In the genomic region with DNA sequence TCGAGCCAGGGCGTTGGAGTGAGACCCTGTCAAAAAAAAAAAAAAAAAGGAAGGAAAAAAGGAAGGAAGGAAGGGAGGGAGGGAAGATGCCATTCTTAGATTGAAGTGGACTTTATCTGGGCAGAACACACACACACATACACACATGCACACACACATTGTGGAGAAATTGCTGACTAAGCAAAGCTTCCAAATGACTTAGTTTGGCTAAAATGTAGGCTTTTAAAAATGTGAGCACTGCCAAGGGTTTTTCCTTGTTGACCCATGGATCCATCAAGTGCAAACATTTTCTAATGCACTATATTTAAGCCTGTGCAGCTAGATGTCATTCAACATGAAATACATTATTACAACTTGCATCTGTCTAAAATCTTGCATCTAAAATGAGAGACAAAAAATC, we compare ENCODE assay signal across 2 cellular contexts.
TF ChIP-seq lines count a peak whose summit lies in the region.

No MANE protein-coding gene starts in this region.

TF ChIP-seq in K562, 482 proteins besides CTCF, POLR2A, EP300 and RAD21 (continued from another document):
- TF ChIP-seq ARID1B (IDR thresholded peaks at IDR 0.05) (0 out of 2 replicates have a peak, but pooled peaks have one; percentile 17), RCOR1 (IDR thresholded peaks at IDR 0.05; ENCODE audit: borderline replicate concordance in 1 of 2, low read depth in 2 of 2, low read length in 2 of 2) (no peak), MAFG (tag; conservative IDR thresholded peaks at IDR 0.05) (peak; percentile 99), MAFF (IDR thresholded peaks at IDR 0.05; ENCODE audit: low read length) (peak; percentile 99), ZSCAN29 (IDR thresholded peaks at IDR 0.05) (no peak), MAFK (IDR thresholded peaks at IDR 0.05; ENCODE audit: low read length) (peak; percentile 99), SRSF7 (optimal IDR thresholded peaks at IDR 0.05; ENCODE audit: low read depth, low read length) (no peak)
- TF ChIP-seq, protein P1, sequence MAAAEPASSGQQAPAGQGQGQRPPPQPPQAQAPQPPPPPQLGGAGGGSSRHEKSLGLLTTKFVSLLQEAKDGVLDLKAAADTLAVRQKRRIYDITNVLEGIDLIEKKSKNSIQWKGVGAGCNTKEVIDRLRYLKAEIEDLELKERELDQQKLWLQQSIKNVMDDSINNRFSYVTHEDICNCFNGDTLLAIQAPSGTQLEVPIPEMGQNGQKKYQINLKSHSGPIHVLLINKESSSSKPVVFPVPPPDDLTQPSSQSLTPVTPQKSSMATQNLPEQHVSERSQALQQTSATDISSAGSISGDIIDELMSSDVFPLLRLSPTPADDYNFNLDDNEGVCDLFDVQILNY (CRISPR knock-in tag; IDR thresholded peaks at IDR 0.05): no peak
- TF ChIP-seq, protein P2, sequence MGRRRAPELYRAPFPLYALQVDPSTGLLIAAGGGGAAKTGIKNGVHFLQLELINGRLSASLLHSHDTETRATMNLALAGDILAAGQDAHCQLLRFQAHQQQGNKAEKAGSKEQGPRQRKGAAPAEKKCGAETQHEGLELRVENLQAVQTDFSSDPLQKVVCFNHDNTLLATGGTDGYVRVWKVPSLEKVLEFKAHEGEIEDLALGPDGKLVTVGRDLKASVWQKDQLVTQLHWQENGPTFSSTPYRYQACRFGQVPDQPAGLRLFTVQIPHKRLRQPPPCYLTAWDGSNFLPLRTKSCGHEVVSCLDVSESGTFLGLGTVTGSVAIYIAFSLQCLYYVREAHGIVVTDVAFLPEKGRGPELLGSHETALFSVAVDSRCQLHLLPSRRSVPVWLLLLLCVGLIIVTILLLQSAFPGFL (CRISPR knock-in tag; IDR thresholded peaks at IDR 0.05): no peak

TF ChIP-seq in HepG2, 621 proteins besides CTCF, POLR2A, EP300 and RAD21 (continued from another document and continues in another):
- TF ChIP-seq ZNF264 (CRISPR knock-in tag; IDR thresholded peaks at IDR 0.05) (no peak), ELF3 (CRISPR knock-in tag; IDR thresholded peaks at IDR 0.05) (no peak), MAFF (IDR thresholded peaks at IDR 0.05; ENCODE audit: low read depth, low read length) (peak; percentile 100), HNRNPL (IDR thresholded peaks at IDR 0.05; ENCODE audit: low read depth, low read length) (no peak), DR1 (CRISPR knock-in tag; IDR thresholded peaks at IDR 0.05) (no peak), ZNF234 (CRISPR knock-in tag; conservative IDR thresholded peaks at IDR 0.05) (no peak), ZNF660 (CRISPR knock-in tag; IDR thresholded peaks at IDR 0.05; ENCODE audit: borderline replicate concordance, low read depth) (no peak), ZNF672 (CRISPR knock-in tag; IDR thresholded peaks at IDR 0.05) (no peak), KLF15 (CRISPR knock-in tag; IDR thresholded peaks at IDR 0.05; ENCODE audit: borderline replicate concordance) (no peak), MED1 (CRISPR knock-in tag; IDR thresholded peaks at IDR 0.05) (no peak), JUND (CRISPR knock-in tag; IDR thresholded peaks at IDR 0.05) (no peak), MAFK (conservative IDR thresholded peaks at IDR 0.05 in 1 of 2, IDR thresholded peaks at IDR 0.05 in 1 of 2; ENCODE audit: low read length in 2 of 2) (peak; percentile 100), NFE2 (CRISPR knock-in tag; IDR thresholded peaks at IDR 0.05) (no peak), NR2F2 (IDR thresholded peaks at IDR 0.05; ENCODE audit: borderline replicate concordance, low read depth) (no peak), HOXA9 (CRISPR knock-in tag; IDR thresholded peaks at IDR 0.05; ENCODE audit: borderline replicate concordance) (no peak), ATF7 (IDR thresholded peaks at IDR 0.05) (no peak), ATF7 (CRISPR knock-in tag; IDR thresholded peaks at IDR 0.05) (no peak), ZNF75D (CRISPR knock-in tag; IDR thresholded peaks at IDR 0.05; ENCODE audit: borderline replicate concordance) (no peak), TBL1XR1 (IDR thresholded peaks at IDR 0.05; ENCODE audit: borderline replicate concordance, low read length, partially characterized antibody) (no peak), ZFY (CRISPR knock-in tag; IDR thresholded peaks at IDR 0.05) (0 out of 2 replicates have a peak, but pooled peaks have one; percentile 3), SOX6 (IDR thresholded peaks at IDR 0.05) (no peak), SOX6 (CRISPR knock-in tag; IDR thresholded peaks at IDR 0.05) (no peak), ATF7-NPFF (CRISPR knock-in tag; IDR thresholded peaks at IDR 0.05; ENCODE audit: low read depth) (no peak)
- TF ChIP-seq, protein P3, sequence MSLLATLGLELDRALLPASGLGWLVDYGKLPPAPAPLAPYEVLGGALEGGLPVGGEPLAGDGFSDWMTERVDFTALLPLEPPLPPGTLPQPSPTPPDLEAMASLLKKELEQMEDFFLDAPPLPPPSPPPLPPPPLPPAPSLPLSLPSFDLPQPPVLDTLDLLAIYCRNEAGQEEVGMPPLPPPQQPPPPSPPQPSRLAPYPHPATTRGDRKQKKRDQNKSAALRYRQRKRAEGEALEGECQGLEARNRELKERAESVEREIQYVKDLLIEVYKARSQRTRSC (CRISPR knock-in tag; IDR thresholded peaks at IDR 0.05; ENCODE audit: low read depth): no peak
- TF ChIP-seq, protein P4, sequence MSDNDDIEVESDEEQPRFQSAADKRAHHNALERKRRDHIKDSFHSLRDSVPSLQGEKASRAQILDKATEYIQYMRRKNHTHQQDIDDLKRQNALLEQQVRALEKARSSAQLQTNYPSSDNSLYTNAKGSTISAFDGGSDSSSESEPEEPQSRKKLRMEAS (IDR thresholded peaks at IDR 0.05): no peak
- TF ChIP-seq, protein P5, sequence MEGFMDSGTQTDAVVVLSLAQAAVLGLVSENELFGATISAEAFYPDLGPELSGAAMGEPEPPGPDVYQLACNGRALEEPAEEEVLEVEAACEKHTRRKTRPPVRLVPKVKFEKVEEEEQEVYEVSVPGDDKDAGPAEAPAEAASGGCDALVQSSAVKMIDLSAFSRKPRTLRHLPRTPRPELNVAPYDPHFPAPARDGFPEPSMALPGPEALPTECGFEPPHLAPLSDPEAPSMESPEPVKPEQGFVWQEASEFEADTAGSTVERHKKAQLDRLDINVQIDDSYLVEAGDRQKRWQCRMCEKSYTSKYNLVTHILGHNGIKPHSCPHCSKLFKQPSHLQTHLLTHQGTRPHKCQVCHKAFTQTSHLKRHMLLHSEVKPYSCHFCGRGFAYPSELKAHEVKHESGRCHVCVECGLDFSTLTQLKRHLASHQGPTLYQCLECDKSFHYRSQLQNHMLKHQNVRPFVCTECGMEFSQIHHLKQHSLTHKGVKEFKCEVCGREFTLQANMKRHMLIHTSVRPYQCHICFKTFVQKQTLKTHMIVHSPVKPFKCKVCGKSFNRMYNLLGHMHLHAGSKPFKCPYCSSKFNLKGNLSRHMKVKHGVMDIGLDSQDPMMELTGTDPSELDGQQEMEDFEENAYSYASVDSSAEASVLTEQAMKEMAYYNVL (CRISPR knock-in tag; IDR thresholded peaks at IDR 0.05; ENCODE audit: borderline replicate concordance): 0 out of 2 replicates have a peak, but pooled peaks have one; percentile 28
- TF ChIP-seq, protein P6, sequence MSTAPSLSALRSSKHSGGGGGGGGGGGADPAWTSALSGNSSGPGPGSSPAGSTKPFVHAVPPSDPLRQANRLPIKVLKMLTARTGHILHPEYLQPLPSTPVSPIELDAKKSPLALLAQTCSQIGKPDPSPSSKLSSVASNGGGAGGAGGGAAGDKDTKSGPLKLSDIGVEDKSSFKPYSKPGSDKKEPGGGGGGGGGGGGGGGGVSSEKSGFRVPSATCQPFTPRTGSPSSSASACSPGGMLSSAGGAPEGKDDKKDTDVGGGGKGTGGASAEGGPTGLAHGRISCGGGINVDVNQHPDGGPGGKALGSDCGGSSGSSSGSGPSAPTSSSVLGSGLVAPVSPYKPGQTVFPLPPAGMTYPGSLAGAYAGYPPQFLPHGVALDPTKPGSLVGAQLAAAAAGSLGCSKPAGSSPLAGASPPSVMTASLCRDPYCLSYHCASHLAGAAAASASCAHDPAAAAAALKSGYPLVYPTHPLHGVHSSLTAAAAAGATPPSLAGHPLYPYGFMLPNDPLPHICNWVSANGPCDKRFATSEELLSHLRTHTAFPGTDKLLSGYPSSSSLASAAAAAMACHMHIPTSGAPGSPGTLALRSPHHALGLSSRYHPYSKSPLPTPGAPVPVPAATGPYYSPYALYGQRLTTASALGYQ (CRISPR knock-in tag; IDR thresholded peaks at IDR 0.05): 0 out of 2 replicates have a peak, but pooled peaks have one; percentile 1
- TF ChIP-seq, protein P7, sequence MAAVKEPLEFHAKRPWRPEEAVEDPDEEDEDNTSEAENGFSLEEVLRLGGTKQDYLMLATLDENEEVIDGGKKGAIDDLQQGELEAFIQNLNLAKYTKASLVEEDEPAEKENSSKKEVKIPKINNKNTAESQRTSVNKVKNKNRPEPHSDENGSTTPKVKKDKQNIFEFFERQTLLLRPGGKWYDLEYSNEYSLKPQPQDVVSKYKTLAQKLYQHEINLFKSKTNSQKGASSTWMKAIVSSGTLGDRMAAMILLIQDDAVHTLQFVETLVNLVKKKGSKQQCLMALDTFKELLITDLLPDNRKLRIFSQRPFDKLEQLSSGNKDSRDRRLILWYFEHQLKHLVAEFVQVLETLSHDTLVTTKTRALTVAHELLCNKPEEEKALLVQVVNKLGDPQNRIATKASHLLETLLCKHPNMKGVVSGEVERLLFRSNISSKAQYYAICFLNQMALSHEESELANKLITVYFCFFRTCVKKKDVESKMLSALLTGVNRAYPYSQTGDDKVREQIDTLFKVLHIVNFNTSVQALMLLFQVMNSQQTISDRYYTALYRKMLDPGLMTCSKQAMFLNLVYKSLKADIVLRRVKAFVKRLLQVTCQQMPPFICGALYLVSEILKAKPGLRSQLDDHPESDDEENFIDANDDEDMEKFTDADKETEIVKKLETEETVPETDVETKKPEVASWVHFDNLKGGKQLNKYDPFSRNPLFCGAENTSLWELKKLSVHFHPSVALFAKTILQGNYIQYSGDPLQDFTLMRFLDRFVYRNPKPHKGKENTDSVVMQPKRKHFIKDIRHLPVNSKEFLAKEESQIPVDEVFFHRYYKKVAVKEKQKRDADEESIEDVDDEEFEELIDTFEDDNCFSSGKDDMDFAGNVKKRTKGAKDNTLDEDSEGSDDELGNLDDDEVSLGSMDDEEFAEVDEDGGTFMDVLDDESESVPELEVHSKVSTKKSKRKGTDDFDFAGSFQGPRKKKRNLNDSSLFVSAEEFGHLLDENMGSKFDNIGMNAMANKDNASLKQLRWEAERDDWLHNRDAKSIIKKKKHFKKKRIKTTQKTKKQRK (IDR thresholded peaks at IDR 0.05; ENCODE audit: low read length): no peak
- TF ChIP-seq, protein P8, sequence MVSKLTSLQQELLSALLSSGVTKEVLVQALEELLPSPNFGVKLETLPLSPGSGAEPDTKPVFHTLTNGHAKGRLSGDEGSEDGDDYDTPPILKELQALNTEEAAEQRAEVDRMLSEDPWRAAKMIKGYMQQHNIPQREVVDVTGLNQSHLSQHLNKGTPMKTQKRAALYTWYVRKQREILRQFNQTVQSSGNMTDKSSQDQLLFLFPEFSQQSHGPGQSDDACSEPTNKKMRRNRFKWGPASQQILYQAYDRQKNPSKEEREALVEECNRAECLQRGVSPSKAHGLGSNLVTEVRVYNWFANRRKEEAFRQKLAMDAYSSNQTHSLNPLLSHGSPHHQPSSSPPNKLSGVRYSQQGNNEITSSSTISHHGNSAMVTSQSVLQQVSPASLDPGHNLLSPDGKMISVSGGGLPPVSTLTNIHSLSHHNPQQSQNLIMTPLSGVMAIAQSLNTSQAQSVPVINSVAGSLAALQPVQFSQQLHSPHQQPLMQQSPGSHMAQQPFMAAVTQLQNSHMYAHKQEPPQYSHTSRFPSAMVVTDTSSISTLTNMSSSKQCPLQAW (CRISPR knock-in tag; IDR thresholded peaks at IDR 0.05): no peak
- TF ChIP-seq, protein P9, sequence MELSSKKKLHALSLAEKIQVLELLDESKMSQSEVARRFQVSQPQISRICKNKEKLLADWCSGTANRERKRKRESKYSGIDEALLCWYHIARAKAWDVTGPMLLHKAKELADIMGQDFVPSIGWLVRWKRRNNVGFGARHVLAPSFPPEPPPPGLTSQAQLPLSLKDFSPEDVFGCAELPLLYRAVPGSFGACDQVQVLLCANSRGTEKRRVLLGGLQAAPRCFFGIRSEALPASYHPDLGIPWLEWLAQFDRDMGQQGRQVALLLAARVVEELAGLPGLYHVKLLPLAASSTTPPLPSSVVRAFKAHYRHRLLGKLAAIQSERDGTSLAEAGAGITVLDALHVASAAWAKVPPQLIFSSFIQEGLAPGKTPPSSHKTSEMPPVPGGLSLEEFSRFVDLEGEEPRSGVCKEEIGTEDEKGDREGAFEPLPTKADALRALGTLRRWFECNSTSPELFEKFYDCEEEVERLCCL (CRISPR knock-in tag; IDR thresholded peaks at IDR 0.05; ENCODE audit: borderline replicate concordance): no peak
- TF ChIP-seq, protein P10, sequence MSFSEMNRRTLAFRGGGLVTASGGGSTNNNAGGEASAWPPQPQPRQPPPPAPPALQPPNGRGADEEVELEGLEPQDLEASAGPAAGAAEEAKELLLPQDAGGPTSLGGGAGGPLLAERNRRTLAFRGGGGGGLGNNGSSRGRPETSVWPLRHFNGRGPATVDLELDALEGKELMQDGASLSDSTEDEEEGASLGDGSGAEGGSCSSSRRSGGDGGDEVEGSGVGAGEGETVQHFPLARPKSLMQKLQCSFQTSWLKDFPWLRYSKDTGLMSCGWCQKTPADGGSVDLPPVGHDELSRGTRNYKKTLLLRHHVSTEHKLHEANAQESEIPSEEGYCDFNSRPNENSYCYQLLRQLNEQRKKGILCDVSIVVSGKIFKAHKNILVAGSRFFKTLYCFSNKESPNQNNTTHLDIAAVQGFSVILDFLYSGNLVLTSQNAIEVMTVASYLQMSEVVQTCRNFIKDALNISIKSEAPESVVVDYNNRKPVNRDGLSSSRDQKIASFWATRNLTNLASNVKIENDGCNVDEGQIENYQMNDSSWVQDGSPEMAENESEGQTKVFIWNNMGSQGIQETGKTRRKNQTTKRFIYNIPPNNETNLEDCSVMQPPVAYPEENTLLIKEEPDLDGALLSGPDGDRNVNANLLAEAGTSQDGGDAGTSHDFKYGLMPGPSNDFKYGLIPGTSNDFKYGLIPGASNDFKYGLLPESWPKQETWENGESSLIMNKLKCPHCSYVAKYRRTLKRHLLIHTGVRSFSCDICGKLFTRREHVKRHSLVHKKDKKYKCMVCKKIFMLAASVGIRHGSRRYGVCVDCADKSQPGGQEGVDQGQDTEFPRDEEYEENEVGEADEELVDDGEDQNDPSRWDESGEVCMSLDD (CRISPR knock-in tag; IDR thresholded peaks at IDR 0.05; ENCODE audit: borderline replicate concordance): no peak
